In genomic region chr20:18587665-18588553, GRCh38 we compare ENCODE assay signal across 1 cellular context.
TF ChIP-seq lines count a peak whose summit lies in the region.

TSS of gene DTD1 (plus strand) at chr20:18588054. CDS start at chr20:18588073, 19 bp downstream.

TF ChIP-seq in HepG2, 621 proteins besides CTCF, POLR2A, EP300 and RAD21 (continued from another document and continues in another):
- peak; percentile 92 for TF ChIP-seq ZNF142 (CRISPR knock-in tag; IDR thresholded peaks at IDR 0.05)
- peak; percentile 87; the same call in 1 of the 2 replicates for TF ChIP-seq MXD3 (CRISPR knock-in tag; IDR thresholded peaks at IDR 0.05)
- TF ChIP-seq NR1H2 (CRISPR knock-in tag; IDR thresholded peaks at IDR 0.05; ENCODE audit: borderline replicate concordance, low read depth): no peak
- TF ChIP-seq SUZ12 (IDR thresholded peaks at IDR 0.05; ENCODE audit: low read depth, low read length): no peak
- TF ChIP-seq ZNF576 (CRISPR knock-in tag; IDR thresholded peaks at IDR 0.05): no peak
- no peak for TF ChIP-seq BCLAF1 (IDR thresholded peaks at IDR 0.05)
- 0 out of 2 replicates have a peak, but pooled peaks have one; percentile 57 for TF ChIP-seq HOMEZ (CRISPR knock-in tag; IDR thresholded peaks at IDR 0.05; ENCODE audit: low read depth)
- TF ChIP-seq ZNF124 (CRISPR knock-in tag; IDR thresholded peaks at IDR 0.05): peak; percentile 31; the same call in 1 of the 2 replicates
- no peak; the same call in 1 of the 2 replicates for TF ChIP-seq AKAP8 (CRISPR knock-in tag; IDR thresholded peaks at IDR 0.05)
- TF ChIP-seq PRMT3 (CRISPR knock-in tag; IDR thresholded peaks at IDR 0.05; ENCODE audit: borderline replicate concordance, low read depth): peak; percentile 72; the same call in 1 of the 2 replicates
- TF ChIP-seq RERE (CRISPR knock-in tag; IDR thresholded peaks at IDR 0.05; ENCODE audit: low read depth): no peak
- TF ChIP-seq ZNF510 (CRISPR knock-in tag; IDR thresholded peaks at IDR 0.05; ENCODE audit: low read depth): no peak
- no peak for TF ChIP-seq CEBPZ (IDR thresholded peaks at IDR 0.05; ENCODE audit: low read length)
- TF ChIP-seq FOSL1 (CRISPR knock-in tag; IDR thresholded peaks at IDR 0.05; ENCODE audit: borderline replicate concordance): no peak
- peak; percentile 90 for TF ChIP-seq TARDBP (CRISPR knock-in tag; IDR thresholded peaks at IDR 0.05)
- peak; percentile 69; the same call in 1 of the 2 replicates for TF ChIP-seq ZNF777 (CRISPR knock-in tag; IDR thresholded peaks at IDR 0.05)
- TF ChIP-seq GTF2F1 (IDR thresholded peaks at IDR 0.05; ENCODE audit: low read length): no peak
- TF ChIP-seq GTF3A (CRISPR knock-in tag; conservative IDR thresholded peaks at IDR 0.05): no peak
- TF ChIP-seq ZUFSP (CRISPR knock-in tag; IDR thresholded peaks at IDR 0.05; ENCODE audit: borderline replicate concordance): no peak
- TF ChIP-seq ZNF317 (CRISPR knock-in tag; IDR thresholded peaks at IDR 0.05): no peak
- TF ChIP-seq ZNF704 (CRISPR knock-in tag; IDR thresholded peaks at IDR 0.05; ENCODE audit: borderline replicate concordance): 0 out of 2 replicates have a peak, but pooled peaks have one; percentile 77
- peak; percentile 88 for TF ChIP-seq HOXA5 (CRISPR knock-in tag; IDR thresholded peaks at IDR 0.05)
